Comparison of ENCODE assay signal across 14 cellular contexts in the genomic region with DNA sequence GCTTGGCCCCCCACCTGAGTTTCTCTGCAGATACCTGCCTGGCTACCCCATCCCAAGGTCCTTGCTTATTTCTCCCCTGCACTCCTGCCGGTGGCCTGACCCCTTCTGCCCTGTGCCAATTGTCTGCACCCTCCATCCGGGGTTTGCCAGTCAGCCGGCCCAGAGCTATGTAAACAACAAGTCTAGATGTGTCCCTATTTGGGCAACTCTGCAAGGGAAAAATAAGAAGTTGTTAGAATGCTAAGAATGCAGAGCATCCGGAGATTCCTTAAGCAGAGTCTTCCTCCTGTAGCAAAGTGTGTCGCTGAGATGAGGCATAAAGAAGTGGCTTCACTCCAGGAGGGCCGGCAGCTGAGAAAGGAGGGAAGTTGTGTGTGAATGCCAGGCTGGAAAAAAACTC. TPM values are rescaled to one million over a fixed set of nuclear protein-coding genes. Genes with fewer than 3 reads are reported as not detected.
DNase-seq lines count a peak whose midpoint lies in the region; ATAC-seq and TF ChIP-seq lines count a peak whose summit lies in the region.
"Had no signal": no experiment of that assay in that cellular context is flagged by ENCODE, and none has a peak within 500 bp of the region (broad histone marks: within the 10 kb centered on the region; RNA-seq: fewer than 3 reads in every experiment).

No MANE protein-coding gene starts in this region.

- H3K27me3 Mint-ChIP-seq in central memory CD8-positive, alpha-beta T cell = no peaks in the 10 kb centered on the region
- H3K27me3 Mint-ChIP-seq: activated T-helper 17 cell treated with anti-CD3 and anti-CD28 coated beads, Interleukin-2, amount 50 U/mL, for 72 hours had no signal

- POLR2A ChIA-PET in AG04449 (lab: Yijun Ruan, JAX) = interaction anchor here (1.0 kb wide), 1 partner anchor 84 kb away, joined by 3 read pairs; no protein-coding TSS in a partner anchor

- no peak overlapping the region for H3K4me3 ChIP-seq in AG04449 (ENCODE audit: low read depth, low read length)
- H3K4me3 ChIP-seq: K562, lower lobe of right lung had no signal

- TF ChIP-seq POLR2A in GM18505 (IDR thresholded peaks at IDR 0.05; ENCODE audit: borderline replicate concordance, extremely low read depth, insufficient read depth, insufficient read length) = no peak

- CTCF ChIA-PET in AG04449 (lab: Yijun Ruan, JAX) = interaction anchor here (1.0 kb wide), 1 partner anchor 12 kb away, joined by 3 read pairs; no protein-coding TSS in a partner anchor

- peaks cover 60% of the 10 kb centered on the region for H3K4me1 Mint-ChIP-seq in central memory CD8-positive, alpha-beta T cell

- peak overlapping the region; percentile 88 for H3K27ac Mint-ChIP-seq in central memory CD8-positive, alpha-beta T cell (ENCODE audit: low read depth)
- H3K27ac Mint-ChIP-seq: stimulated activated naive CD8-positive, alpha-beta T cell treated with anti-CD3 and anti-CD28 coated beads, Interleukin-15, amount 100 ng/mL, for 72 hours had no signal

- H3K4me3 Mint-ChIP-seq in central memory CD8-positive, alpha-beta T cell = no peak overlapping the region
- H3K4me3 Mint-ChIP-seq: stimulated activated naive CD8-positive, alpha-beta T cell treated with anti-CD3 and anti-CD28 coated beads, Interleukin-15, amount 100 ng/mL, for 72 hours had no signal

- DNase-seq in AG04449 (ENCODE audit: low read depth, low spot score) (peak; percentile 69), HT1080 (ENCODE audit: low read depth) (peak; percentile 65), kidney glomerular epithelial cell (lab: John Stamatoyannopoulos, UW) (peak; percentile 84), RKO (ENCODE audit: low spot score) (no peak), SHP77 (lab: John Stamatoyannopoulos, UW) (no peak)
- no peak for DNase-seq in central memory CD8-positive, alpha-beta T cell (ENCODE audit: low spot score in 2 of 2)
- DNase-seq in activated CD4-positive, alpha-beta T cell treated with anti-CD3 and anti-CD28 coated beads for 1 hour = no peak
- DNase-seq: effector memory CD4-positive, alpha-beta T cell; lower lobe of right lung; NCI-H748 treated with DMSO at 0.1 percent for 48 hours; stimulated activated naive CD8-positive, alpha-beta T cell treated with anti-CD3 and anti-CD28 coated beads, Interleukin-15, amount 100 ng/mL, for 72 hours had no signal

- no peaks in the 10 kb centered on the region for H3K9me3 Mint-ChIP-seq in central memory CD8-positive, alpha-beta T cell
- H3K9me3 Mint-ChIP-seq: activated T-helper 17 cell treated with anti-CD3 and anti-CD28 coated beads, Interleukin-2, amount 50 U/mL, for 72 hours; stimulated activated naive CD8-positive, alpha-beta T cell treated with anti-CD3 and anti-CD28 coated beads, Interleukin-15, amount 100 ng/mL, for 72 hours had no signal

- ATAC-seq in central memory CD8-positive, alpha-beta T cell (replicated peaks; ENCODE audit: extremely low read depth, poor library complexity, severe bottlenecking) = no peak
- ATAC-seq in GM18505 (IDR thresholded peaks at IDR 0.05; ENCODE audit: unreplicated experiment) = no peak
- ATAC-seq: activated T-helper 17 cell treated with anti-CD3 and anti-CD28 coated beads, Interleukin-2, amount 50 U/mL, for 72 hours; K562; stimulated activated naive CD8-positive, alpha-beta T cell treated with anti-CD3 and anti-CD28 coated beads, Interleukin-15, amount 100 ng/mL, for 72 hours had no signal

- no peak for TF ChIP-seq CTCF in AG04449 (IDR thresholded peaks at IDR 0.05; ENCODE audit: insufficient read depth, low read length, missing control alignments)

- H3K36me3 Mint-ChIP-seq in central memory CD8-positive, alpha-beta T cell (ENCODE audit: insufficient read depth) = peaks cover 8% of the 10 kb centered on the region

RNA-seq across cellular contexts. Expression of gene RGS9, which starts 46.6 kb away (rescaled TPM):
- 2.2 and 4.0 TPM in 2 replicates for total RNA-seq in HT1080 (2014; rRNA removed; shearing (Covaris generic))
- polyA plus RNA-seq in HT1080 (2015; cell fraction: cytosol; rRNA removed) = 0.97 and 1.2 TPM in 2 replicates
- polyA plus RNA-seq in HT1080 (2015; cell fraction: nucleus; rRNA removed) = 0.28 and 0.31 TPM in 2 replicates

Comparison
In these comparisons a context has a peak if more than half of its experiments do, and no peak if none do; other contexts are left out.
1. DNase-seq: peak in AG04449 (single experiment), HT1080 (single experiment) and kidney glomerular epithelial cell (single experiment); none in central memory CD8-positive, alpha-beta T cell (0 of 2), RKO (single experiment), SHP77 (0 of 2) and activated CD4-positive, alpha-beta T cell treated with anti-CD3 and anti-CD28 coated beads for 1 hour (single experiment).